Comparison of ENCODE assay signal across 8 cellular contexts in the genomic region with DNA sequence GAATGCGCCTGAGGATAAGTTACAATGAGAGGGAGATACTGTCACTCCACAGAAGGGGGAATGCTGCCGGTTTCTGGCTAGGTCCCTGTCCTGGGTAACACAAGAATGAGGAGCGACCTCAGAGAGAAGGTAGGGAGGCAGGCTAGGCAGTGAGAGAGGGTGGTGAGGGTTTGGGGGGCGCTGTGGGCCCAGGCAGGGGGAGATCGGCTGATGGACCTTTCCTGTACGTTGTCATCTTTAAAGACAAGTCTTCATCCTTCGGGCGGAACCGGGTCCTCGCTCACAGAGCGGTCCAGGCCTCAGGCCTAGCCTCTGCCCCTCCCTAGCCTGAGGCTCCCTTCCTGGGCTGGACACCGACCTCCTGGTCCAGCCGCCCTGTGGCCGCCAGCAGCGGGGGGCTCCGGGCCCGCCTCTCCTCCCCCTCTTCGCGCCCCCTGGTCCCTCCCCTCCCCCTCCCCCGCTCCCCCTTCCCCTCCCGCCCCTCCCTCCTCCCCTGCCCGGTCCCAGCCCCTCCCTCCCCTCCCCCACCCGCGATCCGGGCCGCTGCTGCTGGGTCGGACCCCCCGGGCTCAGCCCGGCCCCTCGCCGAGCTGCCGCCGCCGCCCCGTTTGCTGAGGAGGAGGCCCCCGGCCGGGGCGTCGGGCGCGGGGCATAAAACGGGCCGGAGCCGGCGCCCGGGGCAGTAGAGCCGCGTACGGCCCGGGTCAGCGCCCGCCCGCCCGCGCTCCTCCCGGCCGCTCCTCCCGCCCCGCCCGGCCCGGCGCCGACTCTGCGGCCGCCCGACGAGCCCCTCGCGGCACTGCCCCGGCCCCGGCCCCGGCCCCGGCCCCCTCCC. TPM values are rescaled to one million over a fixed set of nuclear protein-coding genes. Genes with fewer than 3 reads are reported as not detected.
A peak's percentile ranks its signal among the peaks of the same experiment; 100 is the strongest.
DNase-seq lines count a peak whose midpoint lies in the region; ATAC-seq and TF ChIP-seq lines count a peak whose summit lies in the region.

TSS of gene CHRD (plus strand) at position 680 of the 835 bp plus-strand sequence. CDS start 265 bp downstream, outside the sequence.

- H3K4me1 ChIP-seq in breast epithelium, result no peaks in the 10 kb centered on the region
- H3K4me1 ChIP-seq in left lung, result peaks cover 11 to 23% of the 10 kb centered on the region in 2 donors
- peaks cover 23 to 45% (median 37%) of the 10 kb centered on the region in 4 donors for H3K4me1 ChIP-seq in stomach

- no peak for DNase-seq in LNCaP clone FGC (ENCODE audit: low read depth)
- DNase-seq in breast epithelium (ENCODE audit: low spot score in 2 of 2), result no peak
- DNase-seq in left lung, result no peak
- DNase-seq in stomach, result no peak
- DNase-seq in COR-L47 (lab: John Stamatoyannopoulos, UW), result no peak
- no peak for DNase-seq in NCI-H2081 (lab: John Stamatoyannopoulos, UW)
- DNase-seq in globus pallidus (ENCODE audit: low spot score), result no peak

- TF ChIP-seq POLR2A in breast epithelium (IDR thresholded peaks at IDR 0.05) (no peak), stomach (IDR thresholded peaks at IDR 0.05) (no peak)

- H3K9me3 ChIP-seq in breast epithelium (no peaks in the 10 kb centered on the region), left lung (no peaks in the 10 kb centered on the region), stomach (no peaks in the 10 kb centered on the region)

- no peaks in the 10 kb centered on the region for H3K27me3 ChIP-seq in breast epithelium
- peaks cover 16 to 85% of the 10 kb centered on the region in 2 donors for H3K27me3 ChIP-seq in left lung
- H3K27me3 ChIP-seq in stomach, result peaks cover 0 to 71% (median 32%) of the 10 kb centered on the region in 3 donors

- H3K36me3 ChIP-seq in breast epithelium (no peaks in the 10 kb centered on the region), left lung (no peaks in the 10 kb centered on the region), stomach (peaks cover 0 to 7% (median 2%) of the 10 kb centered on the region in 4 donors)

- TF ChIP-seq CTCF in LNCaP clone FGC (IDR thresholded peaks at IDR 0.05; ENCODE audit: control insufficient read depth, extremely low read depth, insufficient read depth), result no peak
- TF ChIP-seq CTCF in breast epithelium (IDR thresholded peaks at IDR 0.05), result no peak
- TF ChIP-seq CTCF in left lung (IDR thresholded peaks at IDR 0.05), result no peak
- TF ChIP-seq CTCF in stomach (IDR thresholded peaks at IDR 0.05), result no peak

- TF ChIP-seq EP300 in stomach (IDR thresholded peaks at IDR 0.05), result no peak

- H3K27ac ChIP-seq in breast epithelium (peak within 1 kb of the TSS; percentile 72 to 89), left lung (peak within 1 kb of the TSS in 1 of 2 donors; percentile 53), stomach (peak within 1 kb of the TSS; percentile 15 to 79 (median 71))

- H3K4me3 ChIP-seq in LNCaP clone FGC (ENCODE audit: low read depth, low read length) (peak within 1 kb of the TSS; percentile 25), breast epithelium (peak within 1 kb of the TSS; percentile 47 to 81 (median 57)), left lung (peak within 1 kb of the TSS; percentile 11 to 31), stomach (peak within 1 kb of the TSS; percentile 57 to 62 (median 60))

- 24 to 49% (median 38%) methylated on average over 9 to 53 of the region's 73 CpGs for WGBS in stomach, 5 donors

- intact Hi-C loops in breast epithelium (cut with DNase I; ENCODE audit: low total_unique reads) (loop anchor here (10.0 kb wide), 1 partner anchor 1255 kb away; no protein-coding TSS in a partner anchor), left lung (cut with DNase I) (no loop called here), stomach (cut with DNase I; ENCODE audit: low total_unique reads) (loop anchor here (10.0 kb wide), 1 partner anchor 135 kb away; no protein-coding TSS in a partner anchor)

- no peak for ATAC-seq in left lung
- ATAC-seq in GM21619 (IDR thresholded peaks at IDR 0.05; ENCODE audit: unreplicated experiment), result no peak

RNA-seq across cellular contexts. Expression of gene CHRD, which starts in this region (rescaled TPM):
- total RNA-seq in breast epithelium (10 to 100 TPM in 2 of 3 donors, 1 to 10 TPM in 1; 9.6 to 20.3 (median 12.1) TPM), left lung (1 to 10 TPM; 5.6 to 8.6 TPM), stomach (10 to 100 TPM in 1 of 5 donors, 1 to 10 TPM in 4; 6.1 to 27.2 (median 9.2) TPM)
- polyA plus RNA-seq in stomach, result 1 to 10 TPM; 5.2 to 7.1 (median 5.7) TPM

Comparison
In these comparisons a context has a peak if more than half of its experiments do, and no peak if none do; other contexts are left out.
1. intact Hi-C loops: an anchor here in breast epithelium (10.0 kb wide) and stomach (10.0 kb wide); none called in left lung.